ENCODE assay signal across 18 cellular contexts in the genomic region with DNA sequence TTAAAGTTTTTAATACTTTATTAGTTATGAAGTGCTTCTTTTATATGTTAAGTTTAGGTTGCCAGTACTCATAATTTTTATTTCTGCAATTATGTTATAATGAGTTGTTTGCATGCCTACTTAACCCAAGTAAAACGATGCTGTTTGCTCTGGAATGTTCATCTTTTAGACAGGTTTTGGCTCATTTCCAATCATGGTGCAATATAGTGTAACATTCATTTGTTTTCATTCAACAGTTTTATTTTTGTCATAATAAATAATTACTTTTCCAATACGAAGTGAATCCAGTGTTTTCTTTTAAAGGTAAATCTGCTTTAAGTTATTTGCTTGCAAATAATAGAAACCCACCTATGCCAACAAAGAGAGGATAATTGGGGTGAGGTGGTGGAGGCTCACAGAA. TPM values are rescaled to one million over a fixed set of nuclear protein-coding genes. Genes with fewer than 3 reads are reported as not detected.
DNase-seq lines count a peak whose midpoint lies in the region; ATAC-seq and TF ChIP-seq lines count a peak whose summit lies in the region.
"Had no signal": no experiment of that assay in that cellular context is flagged by ENCODE, and none has a peak within 500 bp of the region (broad histone marks: within the 10 kb centered on the region; RNA-seq: fewer than 3 reads in every experiment).

No MANE protein-coding gene starts in this region.

- H3K27me3 ChIP-seq in SJSA1 (replicated peaks): no peaks in the 10 kb centered on the region
- H3K27me3 ChIP-seq: heart left ventricle had no signal

- DNase-seq in EH (ENCODE audit: low read depth) (peak; percentile 56), SJSA1 (ENCODE audit: low read depth in 1 of 2, low spot score in 2 of 2) (peak in 1 of 2 experiments; percentile 18), fibroblast of gingiva (ENCODE audit: low read depth) (peak; percentile 63), progenitor cell of endocrine pancreas (ENCODE audit: low spot score, unreplicated experiment) (no peak), T-helper 1 cell (no peak)
- DNase-seq: activated CD4-positive, alpha-beta memory T cell treated with anti-CD3 and anti-CD28 coated beads for 36 hours; anterior cingulate cortex; C1 segment of cervical spinal cord; effector CD4-positive, alpha-beta T cell; heart left ventricle; NCI-H2107; psoas muscle; SIG-M5 had no signal

- peaks cover 10% of the 10 kb centered on the region for H3K36me3 Mint-ChIP-seq in progenitor cell of endocrine pancreas (ENCODE audit: insufficient read depth)

- no peaks in the 10 kb centered on the region for H3K4me1 Mint-ChIP-seq in progenitor cell of endocrine pancreas (ENCODE audit: low read depth)

- TF ChIP-seq CTCF in progenitor cell of endocrine pancreas (IDR thresholded peaks at IDR 0.05; ENCODE audit: unreplicated experiment): no peak

- H3K9me3 Mint-ChIP-seq in progenitor cell of endocrine pancreas (ENCODE audit: low read depth): no peaks in the 10 kb centered on the region
- H3K9me3 Mint-ChIP-seq: activated CD4-positive, alpha-beta memory T cell treated with anti-CD3 and anti-CD28 coated beads for 36 hours had no signal

- ATAC-seq in GM21515 (IDR thresholded peaks at IDR 0.05; ENCODE audit: unreplicated experiment) (no peak), HG02588 (IDR thresholded peaks at IDR 0.05; ENCODE audit: unreplicated experiment) (no peak), GM21723 (IDR thresholded peaks at IDR 0.05; ENCODE audit: unreplicated experiment) (no peak)
- ATAC-seq: GM12878, psoas muscle had no signal

- peaks cover 13% of the 10 kb centered on the region for H3K36me3 ChIP-seq in SJSA1
- H3K36me3 ChIP-seq: thoracic aorta had no signal

- H3K4me3 Mint-ChIP-seq in progenitor cell of endocrine pancreas (ENCODE audit: low read depth): no peak overlapping the region
- H3K4me3 Mint-ChIP-seq: activated CD4-positive, alpha-beta memory T cell treated with anti-CD3 and anti-CD28 coated beads for 36 hours had no signal

- H3K27me3 Mint-ChIP-seq in progenitor cell of endocrine pancreas: no peaks in the 10 kb centered on the region
- H3K27me3 Mint-ChIP-seq: activated CD4-positive, alpha-beta memory T cell treated with anti-CD3 and anti-CD28 coated beads for 36 hours had no signal

- H3K4me3 ChIP-seq in SJSA1: no peak overlapping the region
- H3K4me3 ChIP-seq: GM12878, heart left ventricle, psoas muscle, thoracic aorta had no signal

- H3K27ac ChIP-seq in SJSA1: peak overlapping the region; percentile 81
- H3K27ac ChIP-seq: heart left ventricle, psoas muscle, thoracic aorta had no signal

- H3K4me1 ChIP-seq in SJSA1 (replicated peaks): peaks cover 32% of the 10 kb centered on the region
- H3K4me1 ChIP-seq: psoas muscle had no signal

- peak overlapping the region; percentile 62 for H3K27ac Mint-ChIP-seq in progenitor cell of endocrine pancreas
- H3K27ac Mint-ChIP-seq: activated CD4-positive, alpha-beta memory T cell treated with anti-CD3 and anti-CD28 coated beads for 36 hours had no signal

- H3K9me3 ChIP-seq in SJSA1 (replicated peaks): no peaks in the 10 kb centered on the region
- H3K9me3 ChIP-seq: heart left ventricle, psoas muscle, thoracic aorta had no signal

RNA-seq across cellular contexts. Expression of gene ARL5B, which starts 22.1 kb away (rescaled TPM):
- total RNA-seq in SJSA1 (2014; rRNA removed; shearing (Covaris generic)): 26.8 and 36.3 TPM in 2 replicates
- total RNA-seq in progenitor cell of endocrine pancreas: 52.7 and 54.2 TPM in 2 replicates

RNA-seq across cellular contexts. Expression of gene NSUN6, which starts 30.0 kb away (rescaled TPM):
- 3.2 and 8.4 TPM in 2 replicates for total RNA-seq in SJSA1 (2014; rRNA removed; shearing (Covaris generic))
- 16.6 and 17.3 TPM in 2 replicates for total RNA-seq in progenitor cell of endocrine pancreas

Comparison
In these comparisons a context has a peak if more than half of its experiments do, and no peak if none do; other contexts are left out.
1. DNase-seq: peak in EH (single experiment) and fibroblast of gingiva (single experiment); none in progenitor cell of endocrine pancreas (single experiment) and T-helper 1 cell (0 of 5).